ENCODE assay signal across 1 cellular context in the genomic region with DNA sequence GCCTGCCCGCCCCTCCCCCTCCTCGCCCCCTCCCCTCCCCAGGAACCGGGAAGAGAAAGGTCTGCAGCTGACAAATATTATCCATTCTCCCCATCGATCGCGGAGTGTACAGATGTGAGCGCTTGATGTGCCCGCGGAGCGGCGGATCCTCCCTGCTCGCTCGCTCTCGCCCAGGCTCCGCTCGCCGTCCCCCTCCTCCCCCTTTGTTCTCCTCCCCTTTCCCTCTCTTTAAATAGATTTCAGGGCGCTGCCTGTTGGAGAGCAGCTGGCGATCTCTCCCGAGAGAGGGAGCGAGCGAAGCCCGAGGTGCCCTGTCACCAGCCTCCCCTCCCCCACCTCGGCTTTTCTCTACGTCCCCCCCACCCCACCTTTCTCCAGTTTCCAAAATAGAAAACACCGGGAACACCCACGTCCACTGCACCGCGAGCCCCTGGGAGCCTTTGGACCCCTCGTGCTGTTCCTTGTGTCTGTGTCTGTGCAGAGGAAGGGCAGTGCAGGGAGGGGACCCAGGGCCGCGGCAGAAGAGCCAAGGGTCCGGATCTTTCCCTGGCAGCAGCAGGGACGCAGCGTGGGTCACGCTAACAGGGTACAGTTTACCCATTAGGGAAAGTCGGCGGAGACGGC.
A peak's percentile ranks its signal among the peaks of the same experiment; 100 is the strongest.
TF ChIP-seq lines count a peak whose summit lies in the region.

No MANE protein-coding gene starts in this region.

TF ChIP-seq in HepG2, 621 proteins besides CTCF, POLR2A, EP300 and RAD21 (continued from another document and continues in another):
- TF ChIP-seq, protein P1, sequence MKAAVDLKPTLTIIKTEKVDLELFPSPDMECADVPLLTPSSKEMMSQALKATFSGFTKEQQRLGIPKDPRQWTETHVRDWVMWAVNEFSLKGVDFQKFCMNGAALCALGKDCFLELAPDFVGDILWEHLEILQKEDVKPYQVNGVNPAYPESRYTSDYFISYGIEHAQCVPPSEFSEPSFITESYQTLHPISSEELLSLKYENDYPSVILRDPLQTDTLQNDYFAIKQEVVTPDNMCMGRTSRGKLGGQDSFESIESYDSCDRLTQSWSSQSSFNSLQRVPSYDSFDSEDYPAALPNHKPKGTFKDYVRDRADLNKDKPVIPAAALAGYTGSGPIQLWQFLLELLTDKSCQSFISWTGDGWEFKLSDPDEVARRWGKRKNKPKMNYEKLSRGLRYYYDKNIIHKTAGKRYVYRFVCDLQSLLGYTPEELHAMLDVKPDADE (CRISPR knock-in tag; IDR thresholded peaks at IDR 0.05) = no peak
- TF ChIP-seq YY1 (IDR thresholded peaks at IDR 0.05; ENCODE audit: insufficient read depth, insufficient replicate concordance, low read depth, low read length) = no peak
- TF ChIP-seq STAT6 (CRISPR knock-in tag; IDR thresholded peaks at IDR 0.05; ENCODE audit: borderline replicate concordance) = no peak
- TF ChIP-seq ZNF17 (CRISPR knock-in tag; IDR thresholded peaks at IDR 0.05) = no peak
- TF ChIP-seq KAT8 (CRISPR knock-in tag; IDR thresholded peaks at IDR 0.05) = no peak
- TF ChIP-seq NR1H2 (CRISPR knock-in tag; IDR thresholded peaks at IDR 0.05; ENCODE audit: borderline replicate concordance, low read depth) = no peak
- TF ChIP-seq PHB2 (IDR thresholded peaks at IDR 0.05; ENCODE audit: partially characterized antibody) = no peak
- TF ChIP-seq PCBP2 (optimal IDR thresholded peaks at IDR 0.05; ENCODE audit: low read depth, low read length, poor library complexity, severe bottlenecking) = no peak
- TF ChIP-seq ZNF33A (CRISPR knock-in tag; IDR thresholded peaks at IDR 0.05; ENCODE audit: borderline replicate concordance) = no peak
- TF ChIP-seq NCOA2 (CRISPR knock-in tag; IDR thresholded peaks at IDR 0.05) = peak; percentile 36; the same call in 1 of the 2 replicates
- TF ChIP-seq ZUFSP (CRISPR knock-in tag; IDR thresholded peaks at IDR 0.05; ENCODE audit: borderline replicate concordance) = no peak
- no peak for TF ChIP-seq ZEB1 (IDR thresholded peaks at IDR 0.05; ENCODE audit: insufficient replicate concordance, low read depth)
- TF ChIP-seq PAF1 (CRISPR knock-in tag; IDR thresholded peaks at IDR 0.05) = no peak
- TF ChIP-seq ZNF292 (CRISPR knock-in tag; IDR thresholded peaks at IDR 0.05; ENCODE audit: borderline replicate concordance, low read depth) = peak; percentile 15; the same call in 1 of the 2 replicates
- no peak for TF ChIP-seq SIX1 (CRISPR knock-in tag; IDR thresholded peaks at IDR 0.05; ENCODE audit: borderline replicate concordance)
- TF ChIP-seq FLYWCH1 (CRISPR knock-in tag; IDR thresholded peaks at IDR 0.05) = no peak
- TF ChIP-seq, protein P2, sequence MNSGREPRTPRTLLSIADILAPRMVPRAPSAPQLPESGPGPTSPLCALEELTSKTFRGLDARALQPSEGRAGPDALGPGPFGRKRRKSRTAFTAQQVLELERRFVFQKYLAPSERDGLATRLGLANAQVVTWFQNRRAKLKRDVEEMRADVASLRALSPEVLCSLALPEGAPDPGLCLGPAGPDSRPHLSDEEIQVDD (CRISPR knock-in tag; IDR thresholded peaks at IDR 0.05; ENCODE audit: borderline replicate concordance) = no peak
- no peak for TF ChIP-seq ZNF510 (CRISPR knock-in tag; IDR thresholded peaks at IDR 0.05; ENCODE audit: low read depth)
- TF ChIP-seq ZNF296 (CRISPR knock-in tag; conservative IDR thresholded peaks at IDR 0.05) = no peak
- no peak for TF ChIP-seq ERF (CRISPR knock-in tag; IDR thresholded peaks at IDR 0.05)
- TF ChIP-seq ZNF253 (CRISPR knock-in tag; IDR thresholded peaks at IDR 0.05; ENCODE audit: borderline replicate concordance) = no peak
- TF ChIP-seq, protein P3, sequence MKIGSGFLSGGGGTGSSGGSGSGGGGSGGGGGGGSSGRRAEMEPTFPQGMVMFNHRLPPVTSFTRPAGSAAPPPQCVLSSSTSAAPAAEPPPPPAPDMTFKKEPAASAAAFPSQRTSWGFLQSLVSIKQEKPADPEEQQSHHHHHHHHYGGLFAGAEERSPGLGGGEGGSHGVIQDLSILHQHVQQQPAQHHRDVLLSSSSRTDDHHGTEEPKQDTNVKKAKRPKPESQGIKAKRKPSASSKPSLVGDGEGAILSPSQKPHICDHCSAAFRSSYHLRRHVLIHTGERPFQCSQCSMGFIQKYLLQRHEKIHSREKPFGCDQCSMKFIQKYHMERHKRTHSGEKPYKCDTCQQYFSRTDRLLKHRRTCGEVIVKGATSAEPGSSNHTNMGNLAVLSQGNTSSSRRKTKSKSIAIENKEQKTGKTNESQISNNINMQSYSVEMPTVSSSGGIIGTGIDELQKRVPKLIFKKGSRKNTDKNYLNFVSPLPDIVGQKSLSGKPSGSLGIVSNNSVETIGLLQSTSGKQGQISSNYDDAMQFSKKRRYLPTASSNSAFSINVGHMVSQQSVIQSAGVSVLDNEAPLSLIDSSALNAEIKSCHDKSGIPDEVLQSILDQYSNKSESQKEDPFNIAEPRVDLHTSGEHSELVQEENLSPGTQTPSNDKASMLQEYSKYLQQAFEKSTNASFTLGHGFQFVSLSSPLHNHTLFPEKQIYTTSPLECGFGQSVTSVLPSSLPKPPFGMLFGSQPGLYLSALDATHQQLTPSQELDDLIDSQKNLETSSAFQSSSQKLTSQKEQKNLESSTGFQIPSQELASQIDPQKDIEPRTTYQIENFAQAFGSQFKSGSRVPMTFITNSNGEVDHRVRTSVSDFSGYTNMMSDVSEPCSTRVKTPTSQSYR (CRISPR knock-in tag; IDR thresholded peaks at IDR 0.05; ENCODE audit: borderline replicate concordance) = peak; percentile 84
- TF ChIP-seq DZIP1 (CRISPR knock-in tag; IDR thresholded peaks at IDR 0.05) = no peak
- no peak for TF ChIP-seq ZNF878 (CRISPR knock-in tag; IDR thresholded peaks at IDR 0.05)
- TF ChIP-seq CREBL2 (CRISPR knock-in tag; IDR thresholded peaks at IDR 0.05; ENCODE audit: borderline replicate concordance) = no peak
- TF ChIP-seq NFATC3 (CRISPR knock-in tag; IDR thresholded peaks at IDR 0.05) = no peak
- no peak for TF ChIP-seq ZNF256 (CRISPR knock-in tag; conservative IDR thresholded peaks at IDR 0.05)
- TF ChIP-seq ZNF75D (CRISPR knock-in tag; IDR thresholded peaks at IDR 0.05; ENCODE audit: borderline replicate concordance) = no peak
- no peak for TF ChIP-seq STAT5B (CRISPR knock-in tag; IDR thresholded peaks at IDR 0.05)
- no peak for TF ChIP-seq PHF21A (CRISPR knock-in tag; IDR thresholded peaks at IDR 0.05)
- TF ChIP-seq SALL1 (CRISPR knock-in tag; IDR thresholded peaks at IDR 0.05) = peak; percentile 61; the same call in 1 of the 2 replicates
- no peak for TF ChIP-seq ZNF572 (CRISPR knock-in tag; IDR thresholded peaks at IDR 0.05)
- no peak for TF ChIP-seq ZFP36L2 (CRISPR knock-in tag; IDR thresholded peaks at IDR 0.05)
- TF ChIP-seq CC2D1A (CRISPR knock-in tag; IDR thresholded peaks at IDR 0.05) = no peak
- no peak for TF ChIP-seq DNMT1 (CRISPR knock-in tag; IDR thresholded peaks at IDR 0.05)
- no peak for TF ChIP-seq MIXL1 (CRISPR knock-in tag; IDR thresholded peaks at IDR 0.05)
- no peak for TF ChIP-seq MXD1 (CRISPR knock-in tag; IDR thresholded peaks at IDR 0.05)
- TF ChIP-seq, protein P4, sequence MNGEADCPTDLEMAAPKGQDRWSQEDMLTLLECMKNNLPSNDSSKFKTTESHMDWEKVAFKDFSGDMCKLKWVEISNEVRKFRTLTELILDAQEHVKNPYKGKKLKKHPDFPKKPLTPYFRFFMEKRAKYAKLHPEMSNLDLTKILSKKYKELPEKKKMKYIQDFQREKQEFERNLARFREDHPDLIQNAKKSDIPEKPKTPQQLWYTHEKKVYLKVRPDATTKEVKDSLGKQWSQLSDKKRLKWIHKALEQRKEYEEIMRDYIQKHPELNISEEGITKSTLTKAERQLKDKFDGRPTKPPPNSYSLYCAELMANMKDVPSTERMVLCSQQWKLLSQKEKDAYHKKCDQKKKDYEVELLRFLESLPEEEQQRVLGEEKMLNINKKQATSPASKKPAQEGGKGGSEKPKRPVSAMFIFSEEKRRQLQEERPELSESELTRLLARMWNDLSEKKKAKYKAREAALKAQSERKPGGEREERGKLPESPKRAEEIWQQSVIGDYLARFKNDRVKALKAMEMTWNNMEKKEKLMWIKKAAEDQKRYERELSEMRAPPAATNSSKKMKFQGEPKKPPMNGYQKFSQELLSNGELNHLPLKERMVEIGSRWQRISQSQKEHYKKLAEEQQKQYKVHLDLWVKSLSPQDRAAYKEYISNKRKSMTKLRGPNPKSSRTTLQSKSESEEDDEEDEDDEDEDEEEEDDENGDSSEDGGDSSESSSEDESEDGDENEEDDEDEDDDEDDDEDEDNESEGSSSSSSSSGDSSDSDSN (CRISPR knock-in tag; IDR thresholded peaks at IDR 0.05) = peak; percentile 20; the same call in 1 of the 2 replicates
- TF ChIP-seq ZBTB46 (CRISPR knock-in tag; IDR thresholded peaks at IDR 0.05; ENCODE audit: borderline replicate concordance) = no peak
- TF ChIP-seq NRL (CRISPR knock-in tag; IDR thresholded peaks at IDR 0.05; ENCODE audit: borderline replicate concordance) = no peak
- TF ChIP-seq IRF1 (CRISPR knock-in tag; IDR thresholded peaks at IDR 0.05; ENCODE audit: low read depth) = no peak
